Comparison of ENCODE assay signal across 8 cellular contexts in the genomic region with DNA sequence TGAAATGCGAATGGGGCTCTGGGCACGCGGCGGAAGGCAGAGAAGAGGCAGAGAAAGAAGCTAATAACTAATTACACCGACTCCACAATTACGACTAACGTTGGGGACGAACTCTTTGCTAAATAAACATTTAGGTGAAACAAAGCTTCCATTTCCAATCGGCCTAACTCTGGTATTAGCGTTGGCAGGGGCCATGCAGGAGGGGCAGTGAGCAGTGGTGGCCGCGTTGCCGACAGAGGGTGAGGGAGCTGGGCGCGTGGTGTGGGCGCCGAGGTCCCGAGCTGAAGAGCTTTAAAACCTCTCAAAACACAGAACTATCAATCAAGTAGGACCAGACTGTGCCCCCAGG. TPM values are rescaled to one million over a fixed set of nuclear protein-coding genes. Genes with fewer than 3 reads are reported as not detected.
DNase-seq lines count a peak whose midpoint lies in the region; ATAC-seq and TF ChIP-seq lines count a peak whose summit lies in the region.

No MANE protein-coding gene starts in this region.

- H3K27ac ChIP-seq in KMS-11 (peak overlapping the region; percentile 46), mucosa of rectum (ENCODE audit: low read depth in 2 of 2, low read length in 2 of 2) (peak overlapping the region; percentile 94 to 97)

- H3K4me1 Mint-ChIP-seq in chondrocyte (ENCODE audit: low read depth): peaks cover 13% of the 10 kb centered on the region

- peak overlapping the region; percentile 50 for H3K4me3 ChIP-seq in KMS-11 (IDR thresholded peaks at IDR 0.05; ENCODE audit: insufficient read depth, low read depth, low read length)
- H3K4me3 ChIP-seq in mucosa of rectum (ENCODE audit: low read length in 2 of 2): peak overlapping the region; percentile 73 to 93

- H3K9ac ChIP-seq in KMS-11 (peak overlapping the region; percentile 86; the same call in 1 of the 2 replicates), mucosa of rectum (ENCODE audit: low read depth in 1 of 2, low read length in 2 of 2) (peak overlapping the region; percentile 97 to 98)

- no peaks in the 10 kb centered on the region for H3K27me3 Mint-ChIP-seq in chondrocyte (ENCODE audit: low read depth)

- peak overlapping the region; percentile 99 for H3K27ac Mint-ChIP-seq in chondrocyte (ENCODE audit: unreplicated experiment)

- H3K36me3 Mint-ChIP-seq in chondrocyte (ENCODE audit: low read depth): peaks cover 4% of the 10 kb centered on the region

- H3K4me3 Mint-ChIP-seq in chondrocyte (ENCODE audit: unreplicated experiment): peak overlapping the region; percentile 81

- H3K36me3 ChIP-seq in KMS-11 (ENCODE audit: insufficient read depth): peaks cover 2% of the 10 kb centered on the region; the same call in 1 of the 2 replicates
- peaks cover 6 to 11% of the 10 kb centered on the region in 2 donors for H3K36me3 ChIP-seq in mucosa of rectum (ENCODE audit: control insufficient read depth in 2 of 2, insufficient read depth in 2 of 2, low read length in 2 of 2)

- H3K27me3 ChIP-seq in KMS-11 (ENCODE audit: insufficient read depth, low read depth) (no peaks in the 10 kb centered on the region), mucosa of rectum (ENCODE audit: control insufficient read depth in 2 of 2, insufficient read depth in 2 of 2, low read length in 2 of 2) (no peaks in the 10 kb centered on the region)

- H3K79me2 ChIP-seq in KMS-11 (ENCODE audit: insufficient read depth, low read depth): peaks cover 13% of the 10 kb centered on the region

- peak overlapping the region; percentile 65 for H3K4me2 ChIP-seq in KMS-11

- H3K4me1 ChIP-seq in KMS-11 (ENCODE audit: low read depth, poor library complexity, severe bottlenecking): no peaks in the 10 kb centered on the region
- H3K4me1 ChIP-seq in mucosa of rectum (ENCODE audit: control insufficient read depth in 2 of 2, insufficient read depth in 2 of 2, low read length in 2 of 2): peaks cover 3 to 5% of the 10 kb centered on the region in 2 donors

- H3K9me3 ChIP-seq in mucosa of rectum (ENCODE audit: control insufficient read depth in 2 of 2, low read length in 2 of 2): no peaks in the 10 kb centered on the region

- H4K20me1 ChIP-seq in KMS-11 (ENCODE audit: insufficient read depth): no peaks in the 10 kb centered on the region

- ATAC-seq in GM18499 (IDR thresholded peaks at IDR 0.05; ENCODE audit: insufficient read depth, unreplicated experiment): peak; percentile 7

- peak overlapping the region; percentile 81 for H2AFZ ChIP-seq in KMS-11 (ENCODE audit: low read depth)

- DNase-seq in chondrocyte (ENCODE audit: low spot score): no peak
- DNase-seq in NCI-H2196 (lab: John Stamatoyannopoulos, UW; ENCODE audit: unreplicated experiment): no peak
- no peak for DNase-seq in OCI-M2 (lab: John Stamatoyannopoulos, UW; ENCODE audit: unreplicated experiment)
- no peak for DNase-seq in NCI-H446 (lab: John Stamatoyannopoulos, UW)
- DNase-seq in NK-92 treated with Interleukin-12 subunit alpha and Interleukin-12 subunit beta, amount 100 ng/mL, for 24 hours (lab: John Stamatoyannopoulos, UW): no peak

- no peaks in the 10 kb centered on the region for H3K9me3 Mint-ChIP-seq in chondrocyte (ENCODE audit: low read depth)

- TF ChIP-seq CTCF in KMS-11 (conservative IDR thresholded peaks at IDR 0.05; ENCODE audit: low read depth, low read length) (no peak), chondrocyte (IDR thresholded peaks at IDR 0.05) (no peak)

RNA-seq across cellular contexts. Expression of a gene that starts 0.6 kb away (rescaled TPM):
- 41.7 to 50.6 TPM (median 42.9 TPM) in 3 replicates for total RNA-seq in chondrocyte

RNA-seq across cellular contexts. Expression of a gene that starts 13.2 kb away (rescaled TPM):
- total RNA-seq in chondrocyte: 9.6 to 12.2 TPM (median 11.5 TPM) in 3 replicates

RNA-seq across cellular contexts. Expression of a gene that starts 32.9 kb away (rescaled TPM):
- not detected in 3 replicates for total RNA-seq in chondrocyte
